In the genomic region with DNA sequence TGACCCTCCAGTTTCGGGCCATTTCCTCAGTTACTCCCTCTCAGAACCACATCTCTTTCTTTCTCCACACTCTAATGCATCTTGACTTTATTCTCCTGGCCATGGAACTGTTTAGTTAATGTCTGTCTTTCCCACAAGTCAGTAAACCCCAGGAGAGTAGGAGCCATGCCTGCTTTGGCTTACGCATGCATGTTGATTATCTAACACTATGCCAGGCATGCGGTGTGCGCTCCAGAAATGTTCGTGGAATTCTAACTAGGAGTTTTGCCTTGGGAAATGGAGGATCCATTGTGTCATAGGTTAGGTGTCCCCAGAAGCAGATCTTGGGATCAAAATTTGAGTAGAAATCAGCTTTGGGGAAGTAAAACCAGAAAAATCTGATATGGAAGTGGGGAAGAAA, we compare ENCODE assay signal across 20 cellular contexts.
"Had no signal": no experiment of that assay in that cellular context is flagged by ENCODE, and none has a peak within 500 bp of the region (broad histone marks: within the 10 kb centered on the region; RNA-seq: fewer than 3 reads in every experiment).

No MANE protein-coding gene starts in this region.

- DNase-seq: cortex of kidney; left colon; midbrain; naive thymus-derived CD4-positive, alpha-beta T cell; sigmoid colon; stimulated activated CD4-positive, alpha-beta T cell treated with anti-CD3 and anti-CD28 coated beads, Interleukin-2, amount 100 ng/mL, for 24 hours; stimulated activated CD4-positive, alpha-beta T cell treated with anti-CD3 and anti-CD28 coated beads, Interleukin-4, amount 100 ng/mL, for 24 hours; stimulated activated naive CD4-positive, alpha-beta T cell treated with Interleukin-2 at 50 U/mL for 16 hours; stomach; thyroid gland had no signal

- H3K27me3 ChIP-seq: hepatocyte, neural progenitor cell, sigmoid colon, stomach, thyroid gland had no signal

- H3K9ac ChIP-seq: neural progenitor cell, parathyroid adenoma had no signal

- H3K9me3 ChIP-seq: sigmoid colon, stomach, thyroid gland had no signal

- H3K4me1 ChIP-seq: neural progenitor cell, parathyroid adenoma, sigmoid colon, stomach, thyroid gland had no signal

- H3K4me1 Mint-ChIP-seq: central memory CD8-positive, alpha-beta T cell; memory B cell; naive thymus-derived CD4-positive, alpha-beta T cell; nephron; neural progenitor cell; stimulated activated effector memory CD8-positive, alpha-beta T cell treated with anti-CD3 and anti-CD28 coated beads, Interleukin-12 subunit alpha, Interleukin-12 subunit beta, amount 100 ng/mL, for 72 hours had no signal

- H3K27ac ChIP-seq: hepatocyte, neural progenitor cell, parathyroid adenoma, sigmoid colon, stomach, thyroid gland had no signal

- H3K36me3 Mint-ChIP-seq: memory B cell; naive thymus-derived CD4-positive, alpha-beta T cell; neural progenitor cell; stimulated activated effector memory CD8-positive, alpha-beta T cell treated with anti-CD3 and anti-CD28 coated beads, Interleukin-12 subunit alpha, Interleukin-12 subunit beta, amount 100 ng/mL, for 72 hours; type B pancreatic cell had no signal

- H3K9me3 Mint-ChIP-seq: central memory CD8-positive, alpha-beta T cell; memory B cell; nephron; neural progenitor cell; stimulated activated effector memory CD8-positive, alpha-beta T cell treated with anti-CD3 and anti-CD28 coated beads, Interleukin-12 subunit alpha, Interleukin-12 subunit beta, amount 100 ng/mL, for 72 hours; type B pancreatic cell had no signal

- H3K27ac Mint-ChIP-seq: memory B cell; naive thymus-derived CD4-positive, alpha-beta T cell; nephron; neural progenitor cell; progenitor cell of endocrine pancreas; stimulated activated effector memory CD8-positive, alpha-beta T cell treated with anti-CD3 and anti-CD28 coated beads, Interleukin-12 subunit alpha, Interleukin-12 subunit beta, amount 100 ng/mL, for 72 hours; type B pancreatic cell had no signal

- H3K4me3 ChIP-seq: hepatocyte, lung, neural progenitor cell, sigmoid colon, stomach, thyroid gland had no signal

- H3K4me3 Mint-ChIP-seq: central memory CD8-positive, alpha-beta T cell; memory B cell; naive thymus-derived CD4-positive, alpha-beta T cell; nephron; neural progenitor cell; stimulated activated effector memory CD8-positive, alpha-beta T cell treated with anti-CD3 and anti-CD28 coated beads, Interleukin-12 subunit alpha, Interleukin-12 subunit beta, amount 100 ng/mL, for 72 hours; type B pancreatic cell had no signal

- ATAC-seq: left colon; naive thymus-derived CD4-positive, alpha-beta T cell; stimulated activated effector memory CD8-positive, alpha-beta T cell treated with anti-CD3 and anti-CD28 coated beads, Interleukin-12 subunit alpha, Interleukin-12 subunit beta, amount 100 ng/mL, for 72 hours had no signal

- H3K36me3 ChIP-seq: neural progenitor cell, sigmoid colon, stomach, thyroid gland had no signal
